ENCODE assay signal across 34 cellular contexts in genomic region chr6:799769-800168, GRCh38.
"Had no signal": no experiment of that assay in that cellular context is flagged by ENCODE, and none has a peak within 500 bp of the region (broad histone marks: within the 10 kb centered on the region; RNA-seq: fewer than 3 reads in every experiment).

No MANE protein-coding gene starts in this region.

- H3K4me3 ChIP-seq: MG63 had no signal

- DNase-seq: Karpas-422, Kasumi-1, MG63, MM.1S, MV-4-11, NCI-H1048, NCI-H1092, NCI-H1092 treated with DMSO at 0.1 percent for 48 hours, NCI-H1105, NCI-H1105 treated with DMSO at 0.1 percent for 48 hours, NCI-H1417, NCI-H1417 treated with DMSO at 0.1 percent for 48 hours, NCI-H1436, NCI-H1436 treated with DMSO at 0.1 percent for 48 hours, NCI-H146, NCI-H1694, NCI-H1694 treated with DMSO at 0.1 percent for 48 hours, NCI-H187, NCI-H187 treated with DMSO at 0.1 percent for 48 hours, NCI-H1930, NCI-H2029, NCI-H2029 treated with DMSO at 0.1 percent for 48 hours, NCI-H2081, NCI-H2081 treated with DMSO at 0.1 percent for 48 hours, NCI-H2107, NCI-H2171, NCI-H2171 treated with DMSO at 0.1 percent for 48 hours, NCI-H2227 treated with DMSO at 0.1 percent for 48 hours, NCI-H226, NCI-H345, NCI-H446, NCI-H446 treated with DMSO at 0.1 percent for 48 hours, NCI-H510A, NCI-H510A treated with DMSO at 0.1 percent for 48 hours had no signal

- H3K9me3 ChIP-seq: MG63 had no signal
